In genomic region chr1:42259739-42260064, GRCh38 we compare ENCODE assay signal across 9 cellular contexts.
DNase-seq lines count a peak whose midpoint lies in the region; ATAC-seq and TF ChIP-seq lines count a peak whose summit lies in the region.
"Had no signal": no experiment of that assay in that cellular context is flagged by ENCODE, and none has a peak within 500 bp of the region (broad histone marks: within the 10 kb centered on the region; RNA-seq: fewer than 3 reads in every experiment).

No MANE protein-coding gene starts in this region.

- TF ChIP-seq CTCF in breast epithelium (IDR thresholded peaks at IDR 0.05): no peak
- TF ChIP-seq CTCF in nephron progenitor cell (IDR thresholded peaks at IDR 0.05): no peak

- no peak for TF ChIP-seq POLR2A in breast epithelium (IDR thresholded peaks at IDR 0.05)

- H3K9me3 Mint-ChIP-seq in nephron progenitor cell: peaks cover 16% of the 10 kb centered on the region

- peaks cover 66% of the 10 kb centered on the region for H3K36me3 Mint-ChIP-seq in nephron progenitor cell (ENCODE audit: low read depth)

- H3K4me1 ChIP-seq in breast epithelium: peaks cover 0 to 11% of the 10 kb centered on the region in 2 donors

- intact Hi-C loops in breast epithelium (cut with DNase I; ENCODE audit: low total_unique reads) (no loop called here), left colon (cut with DNase I, micrococcal nuclease) (no loop called here)

- H3K9me3 ChIP-seq in KOPT-K1 (ENCODE audit: insufficient read depth, low read length, poor library complexity, severe bottlenecking) (no peaks in the 10 kb centered on the region), breast epithelium (no peaks in the 10 kb centered on the region)

- H3K36me3 ChIP-seq in KOPT-K1 (ENCODE audit: insufficient read depth, low read length) (peaks cover 24% of the 10 kb centered on the region), breast epithelium (no peaks in the 10 kb centered on the region)

- H3K4me3 ChIP-seq in breast epithelium: no peak overlapping the region

- peak overlapping the region; percentile 21 for H3K27ac Mint-ChIP-seq in nephron progenitor cell

- ATAC-seq in left colon: no peak

- H3K4me1 Mint-ChIP-seq in nephron progenitor cell: peaks cover 29% of the 10 kb centered on the region

- H3K27me3 Mint-ChIP-seq in nephron progenitor cell (ENCODE audit: low read depth, poor library complexity): no peaks in the 10 kb centered on the region

- H3K4me3 Mint-ChIP-seq in nephron progenitor cell: no peak overlapping the region

- peak; percentile 33 for DNase-seq in D341Med (ENCODE audit: low spot score)
- DNase-seq in breast epithelium (ENCODE audit: low spot score in 2 of 2): no peak
- DNase-seq in nephron progenitor cell: no peak
- DNase-seq in left colon: no peak
- DNase-seq in SKM-1 (lab: John Stamatoyannopoulos, UW; ENCODE audit: unreplicated experiment): no peak
- DNase-seq in GDM1 (lab: John Stamatoyannopoulos, UW): no peak
- DNase-seq in stimulated activated CD4-positive, alpha-beta T cell treated with anti-CD3 and anti-CD28 coated beads, Interleukin-1b, Interleukin-23, amount 100 ng/mL, for 48 hours: no peak
- DNase-seq: NCI-H2171 treated with DMSO at 0.1 percent for 48 hours had no signal

- H3K27me3 ChIP-seq in breast epithelium: no peaks in the 10 kb centered on the region

- peak overlapping the region; percentile 87 for H3K27ac ChIP-seq in KOPT-K1 (ENCODE audit: low read depth, low read length, poor library complexity, severe bottlenecking)
- H3K27ac ChIP-seq in breast epithelium: peak overlapping the region; percentile 8 to 52
